In genomic region chr7:126286317-126286716, GRCh38 we compare ENCODE assay signal across 21 cellular contexts.
"Had no signal": no experiment of that assay in that cellular context is flagged by ENCODE, and none has a peak within 500 bp of the region (broad histone marks: within the 10 kb centered on the region; RNA-seq: fewer than 3 reads in every experiment).

No MANE protein-coding gene starts in this region.

- DNase-seq: effector CD4-positive, alpha-beta T cell; endodermal cell; erythroblast; foreskin keratinocyte; immature natural killer cell; left cardiac atrium; left ventricle myocardium superior; mesenchymal stem cell; midbrain; occipital lobe; pancreas; right cardiac atrium; small intestine; stimulated activated CD4-positive, alpha-beta T cell treated with anti-CD3 and anti-CD28 coated beads, Interleukin-12 subunit alpha, Interleukin-12 subunit beta, amount 100 ng/mL, for 4 hours; stimulated activated naive CD4-positive, alpha-beta T cell; stomach; substantia nigra; transverse colon had no signal

- H3K27me3 ChIP-seq: foreskin keratinocyte, pancreas, stomach, transverse colon had no signal

- H3K4me3 ChIP-seq: lung, pancreas, stomach, thoracic aorta, transverse colon had no signal

- H3K27ac ChIP-seq: foreskin keratinocyte, pancreas, stomach, thoracic aorta, transverse colon had no signal

- H3K9me3 ChIP-seq: pancreas, thoracic aorta, transverse colon had no signal

- ATAC-seq: foreskin keratinocyte; left cardiac atrium; left ventricle myocardium superior; natural killer cell treated with Interleukin-12 subunit alpha and Interleukin-12 subunit beta and Interleukin-15 and Interleukin-18, amount 100 ng/mL, for 72 hours; pancreas; right cardiac atrium had no signal

- H3K36me3 ChIP-seq: pancreas, stomach, thoracic aorta, transverse colon had no signal
